In genomic region chr14:80699861-80700260, GRCh38 we compare ENCODE assay signal across 23 cellular contexts.
DNase-seq lines count a peak whose midpoint lies in the region; ATAC-seq and TF ChIP-seq lines count a peak whose summit lies in the region.
"Had no signal": no experiment of that assay in that cellular context is flagged by ENCODE, and none has a peak within 500 bp of the region (broad histone marks: within the 10 kb centered on the region; RNA-seq: fewer than 3 reads in every experiment).

No MANE protein-coding gene starts in this region.

- no peak overlapping the region for H3K4me2 ChIP-seq in neural cell (ENCODE audit: low read length)
- H3K4me2 ChIP-seq: neural progenitor cell had no signal

- H3K36me3 ChIP-seq in neural cell (ENCODE audit: insufficient read depth, low read length) = no peaks in the 10 kb centered on the region
- no peaks in the 10 kb centered on the region for H3K36me3 ChIP-seq in SJCRH30
- H3K36me3 ChIP-seq: neural progenitor cell, right lobe of liver had no signal

- H4K20me1 ChIP-seq in neural cell (ENCODE audit: insufficient read depth) = no peaks in the 10 kb centered on the region

- H3K9ac ChIP-seq in neural cell (ENCODE audit: low read length) = no peak overlapping the region
- H3K9ac ChIP-seq: neural progenitor cell had no signal

- H3K9me3 ChIP-seq in neural cell (ENCODE audit: low read length) = no peaks in the 10 kb centered on the region
- 0 out of 2 replicates have a peak, but pooled peaks cover 3% of the 10 kb centered on the region for H3K9me3 ChIP-seq in SJCRH30 (replicated peaks)
- H3K9me3 ChIP-seq: right lobe of liver had no signal

- ATAC-seq in GM18511 (IDR thresholded peaks at IDR 0.05; ENCODE audit: unreplicated experiment) (peak; percentile 79), GM21360 (IDR thresholded peaks at IDR 0.05; ENCODE audit: unreplicated experiment) (peak; percentile 75), HG03039 (IDR thresholded peaks at IDR 0.05; ENCODE audit: unreplicated experiment) (peak; percentile 52)
- ATAC-seq: left colon, right lobe of liver had no signal

- no peak overlapping the region for H2AFZ ChIP-seq in neural cell (ENCODE audit: low read depth, low read length)
- H2AFZ ChIP-seq: neural progenitor cell had no signal

- TF ChIP-seq CTCF in neural cell (IDR thresholded peaks at IDR 0.05; ENCODE audit: poor library complexity, severe bottlenecking) = no peak

- no peaks in the 10 kb centered on the region for H3F3A ChIP-seq in neural cell (ENCODE audit: insufficient read depth, low read length, poor library complexity, severe bottlenecking)

- TF ChIP-seq RAD21 in neural cell (conservative IDR thresholded peaks at IDR 0.05) = no peak

- H3K27me3 ChIP-seq in neural cell (ENCODE audit: insufficient read depth, low read depth, low read length) (no peaks in the 10 kb centered on the region), SJCRH30 (no peaks in the 10 kb centered on the region)
- H3K27me3 ChIP-seq: neural progenitor cell, right lobe of liver had no signal

- DNase-seq in NOMO-1 treated with dmso at 0.1 percent for 144 hours (lab: John Stamatoyannopoulos, UW; ENCODE audit: unreplicated experiment) = no peak
- DNase-seq in SJCRH30 = no peak
- DNase-seq in OCI-M1 (lab: John Stamatoyannopoulos, UW) = no peak
- no peak for DNase-seq in NCI-H2029 treated with DMSO at 0.1 percent for 48 hours (lab: John Stamatoyannopoulos, UW)
- DNase-seq: activated CD4-positive, alpha-beta memory T cell treated with anti-CD3 and anti-CD28 coated beads, Interleukin-2, amount 10 ng/mL, durations not matched to agents 7 days and 5 days; activated effector memory CD4-positive, alpha-beta T cell treated with anti-CD3 and anti-CD28 coated beads, Interleukin-2, amount 50 U/mL, for 16 hours; activated naive CD8-positive, alpha-beta T cell treated with anti-CD3 and anti-CD28 coated beads, Interleukin-2, amount 10 ng/mL, durations not matched to agents 7 days and 5 days; caudate nucleus; H9; left colon; mammary epithelial cell; NCI-H1092; NCI-H187; NCI-H2227 treated with DMSO at 0.1 percent for 48 hours; posterior cingulate gyrus; right lobe of liver; stimulated activated CD4-positive, alpha-beta T cell treated with anti-CD3 and anti-CD28 coated beads, Interleukin-2, amount 100 ng/mL, for 48 hours had no signal

- TF ChIP-seq EP300 in neural cell (conservative IDR thresholded peaks at IDR 0.05; ENCODE audit: poor library complexity, severe bottlenecking) = no peak

- no peaks in the 10 kb centered on the region for H3K9me2 ChIP-seq in neural cell (ENCODE audit: insufficient read depth, low read length)

- H3K4me3 ChIP-seq in neural cell (ENCODE audit: low read length) (no peak overlapping the region), SJCRH30 (no peak overlapping the region)
- H3K4me3 ChIP-seq: neural progenitor cell, right lobe of liver had no signal

- H3K79me2 ChIP-seq in neural cell (replicated peaks; ENCODE audit: insufficient read depth, low read length) = no peaks in the 10 kb centered on the region

- peak overlapping the region; percentile 71 for H3K27ac ChIP-seq in neural cell (ENCODE audit: low read length)
- H3K27ac ChIP-seq in SJCRH30 = no peak overlapping the region
- H3K27ac ChIP-seq: neural progenitor cell, right lobe of liver, RWPE1 had no signal

- no peaks in the 10 kb centered on the region for H3K4me1 ChIP-seq in SJCRH30
- H3K4me1 ChIP-seq: neural progenitor cell, right lobe of liver had no signal

TF ChIP-seq in neural cell, 6 proteins besides CTCF, POLR2A, EP300 and RAD21:
- TF ChIP-seq POLR2AphosphoS5 (IDR thresholded peaks at IDR 0.05) (no peak), SMC3 (conservative IDR thresholded peaks at IDR 0.05; ENCODE audit: poor library complexity) (no peak), TAF1 (IDR thresholded peaks at IDR 0.05; ENCODE audit: low read depth) (no peak), EZH2 (IDR thresholded peaks at IDR 0.05; ENCODE audit: borderline replicate concordance, insufficient read depth, low read length, poor library complexity, severe bottlenecking) (no peak), REST (IDR thresholded peaks at IDR 0.05; ENCODE audit: borderline replicate concordance) (no peak), MXI1 (conservative IDR thresholded peaks at IDR 0.05; ENCODE audit: poor library complexity, severe bottlenecking) (no peak)
